Comparison of ENCODE assay signal across 21 cellular contexts in the genomic region with DNA sequence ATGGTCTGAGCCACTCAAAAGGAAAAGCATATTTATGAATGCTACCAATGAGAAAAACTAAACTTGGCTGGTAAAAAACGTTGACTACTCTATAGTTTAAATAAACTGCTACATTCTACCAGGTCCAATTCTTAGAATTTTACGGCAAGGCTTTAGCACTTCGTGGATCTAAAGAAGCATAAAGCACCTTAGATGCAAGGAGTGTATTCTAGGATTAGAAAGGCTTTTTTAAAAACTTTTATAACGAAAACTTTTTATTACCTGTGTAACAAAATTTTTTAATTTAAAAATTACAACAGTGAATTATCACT. TPM values are rescaled to one million over a fixed set of nuclear protein-coding genes. Genes with fewer than 3 reads are reported as not detected.
DNase-seq lines count a peak whose midpoint lies in the region; ATAC-seq, FAIRE-seq and TF ChIP-seq lines count a peak whose summit lies in the region.
"Had no signal": no experiment of that assay in that cellular context is flagged by ENCODE, and none has a peak within 500 bp of the region (broad histone marks: within the 10 kb centered on the region; RNA-seq: fewer than 3 reads in every experiment).

No MANE protein-coding gene starts in this region.

- no peaks in the 10 kb centered on the region for H3K27me3 ChIP-seq in CD8-positive, alpha-beta memory T cell (ENCODE audit: insufficient read depth, low read length, poor library complexity, severe bottlenecking)
- H3K27me3 ChIP-seq in Loucy (ENCODE audit: insufficient read depth, low read length, poor library complexity, severe bottlenecking): no peaks in the 10 kb centered on the region
- H3K27me3 ChIP-seq in hepatocyte: no peaks in the 10 kb centered on the region

- no peak overlapping the region for H3K4me3 Mint-ChIP-seq in CD8-positive, alpha-beta memory T cell
- peak overlapping the region; percentile 34 for H3K4me3 Mint-ChIP-seq in glutamatergic neuron (ENCODE audit: unreplicated experiment)
- H3K4me3 Mint-ChIP-seq: CD4-positive, alpha-beta memory T cell; IgD-negative memory B cell had no signal

- no peak overlapping the region for H3K4me3 ChIP-seq in CD8-positive, alpha-beta memory T cell (ENCODE audit: low read length)
- H3K4me3 ChIP-seq in HEK293 (ENCODE audit: low read depth, low read length): no peak overlapping the region
- H3K4me3 ChIP-seq in Loucy (ENCODE audit: low read length, poor library complexity, severe bottlenecking): no peak overlapping the region
- H3K4me3 ChIP-seq in hepatocyte: no peak overlapping the region

- POLR2A ChIA-PET in CD8-positive, alpha-beta memory T cell (lab: Charles Lee): no interaction called here
- POLR2A ChIA-PET in HEK293 (lab: Yijun Ruan, JAX): no interaction called here

- no peaks in the 10 kb centered on the region for H3K9me2 ChIP-seq in Loucy (replicated peaks; ENCODE audit: low read depth, low read length)
- no peaks in the 10 kb centered on the region for H3K9me2 ChIP-seq in hepatocyte (replicated peaks; ENCODE audit: insufficient read depth)

- H3K27ac Mint-ChIP-seq in CD8-positive, alpha-beta memory T cell: no peak overlapping the region
- peak overlapping the region; percentile 91 for H3K27ac Mint-ChIP-seq in glutamatergic neuron (ENCODE audit: unreplicated experiment)
- H3K27ac Mint-ChIP-seq: IgD-negative memory B cell had no signal

- H3K36me3 ChIP-seq in CD8-positive, alpha-beta memory T cell (ENCODE audit: insufficient read depth, low read length): no peaks in the 10 kb centered on the region
- no peaks in the 10 kb centered on the region for H3K36me3 ChIP-seq in HEK293 (ENCODE audit: control insufficient read depth in 2 of 2, insufficient read depth in 1 of 2, low read length in 2 of 2)
- no peaks in the 10 kb centered on the region for H3K36me3 ChIP-seq in Loucy (ENCODE audit: insufficient read depth, low read length)
- H3K36me3 ChIP-seq in hepatocyte (replicated peaks; ENCODE audit: insufficient read depth, low read depth): no peaks in the 10 kb centered on the region

- no peak overlapping the region for H3K9ac ChIP-seq in Loucy (ENCODE audit: low read depth, low read length, poor library complexity, severe bottlenecking)

- peaks cover 12% of the 10 kb centered on the region for H3K4me1 ChIP-seq in CD8-positive, alpha-beta memory T cell (ENCODE audit: insufficient read depth, low read length)
- H3K4me1 ChIP-seq in HEK293 (ENCODE audit: control insufficient read depth, insufficient read depth, low read length) (peaks cover 13% of the 10 kb centered on the region), Loucy (ENCODE audit: insufficient read depth, low read length, poor library complexity, severe bottlenecking) (peaks cover 31% of the 10 kb centered on the region), hepatocyte (ENCODE audit: insufficient read depth) (no peaks in the 10 kb centered on the region)

- FAIRE-seq in RCC 7860 (lab: Jason Lieb, UNC): no peak
- FAIRE-seq: A204.1, HepG2 had no signal

- CTCF ChIA-PET in CD8-positive, alpha-beta memory T cell (lab: Charles Lee): no interaction called here
- CTCF ChIA-PET in HEK293 (lab: Yijun Ruan, JAX): interaction anchor here (1.4 kb wide), 1 partner anchor 265 kb away, joined by 3 read pairs; no protein-coding TSS in a partner anchor

- ATAC-seq in GM18858 (IDR thresholded peaks at IDR 0.05; ENCODE audit: unreplicated experiment) (no peak), omental fat pad (ENCODE audit: low FRiP score) (no peak)
- ATAC-seq: HCT116, HepG2 had no signal

- no peaks in the 10 kb centered on the region for H3K9me3 Mint-ChIP-seq in CD8-positive, alpha-beta memory T cell
- H3K9me3 Mint-ChIP-seq in glutamatergic neuron (ENCODE audit: unreplicated experiment): peaks cover 3% of the 10 kb centered on the region
- H3K9me3 Mint-ChIP-seq: CD4-positive, alpha-beta memory T cell; IgD-negative memory B cell had no signal

- H3K27me3 Mint-ChIP-seq in CD8-positive, alpha-beta memory T cell: no peaks in the 10 kb centered on the region
- H3K27me3 Mint-ChIP-seq in glutamatergic neuron (ENCODE audit: unreplicated experiment): no peaks in the 10 kb centered on the region
- H3K27me3 Mint-ChIP-seq: CD4-positive, alpha-beta memory T cell; IgD-negative memory B cell had no signal

- H3K27ac ChIP-seq in CD8-positive, alpha-beta memory T cell (ENCODE audit: low read depth, low read length): peak overlapping the region; percentile 20
- H3K27ac ChIP-seq in HEK293 (ENCODE audit: extremely low read depth, low read depth, low read length) (no peak overlapping the region), hepatocyte (no peak overlapping the region)
- H3K27ac ChIP-seq: C4-2B had no signal

- TF ChIP-seq CTCF in HEK293 (tag by site-specific recombination; IDR thresholded peaks at IDR 0.05): no peak
- TF ChIP-seq CTCF in Loucy (conservative IDR thresholded peaks at IDR 0.05; ENCODE audit: low read length): no peak
- no peak for TF ChIP-seq CTCF in glutamatergic neuron (IDR thresholded peaks at IDR 0.05; ENCODE audit: partially characterized antibody, unreplicated experiment)
- no peak for TF ChIP-seq CTCF in omental fat pad (IDR thresholded peaks at IDR 0.05)
- TF ChIP-seq CTCF in hepatocyte (IDR thresholded peaks at IDR 0.05; ENCODE audit: poor library complexity): no peak

- no peaks in the 10 kb centered on the region for H3F3A ChIP-seq in Loucy (ENCODE audit: low read depth)

- H2AFZ ChIP-seq in Loucy (ENCODE audit: low read length) (no peak overlapping the region), hepatocyte (no peak overlapping the region)

- peaks cover 0 to 5% (median 0%) of the 10 kb centered on the region in 3 donors for H3K36me3 Mint-ChIP-seq in CD8-positive, alpha-beta memory T cell
- no peaks in the 10 kb centered on the region for H3K36me3 Mint-ChIP-seq in glutamatergic neuron (ENCODE audit: unreplicated experiment)

- H3K4me1 Mint-ChIP-seq in CD8-positive, alpha-beta memory T cell: peaks cover 23 to 60% (median 47%) of the 10 kb centered on the region in 3 donors
- H3K4me1 Mint-ChIP-seq in glutamatergic neuron (ENCODE audit: low read depth, unreplicated experiment): peaks cover 33% of the 10 kb centered on the region

- H3K79me2 ChIP-seq in Loucy (ENCODE audit: insufficient read depth, low read length) (peaks cover 90% of the 10 kb centered on the region), hepatocyte (peaks cover 100% of the 10 kb centered on the region)

- H4K20me1 ChIP-seq in Loucy (ENCODE audit: insufficient read depth, low read length, poor library complexity, severe bottlenecking) (peaks cover 36% of the 10 kb centered on the region), hepatocyte (ENCODE audit: insufficient read depth, poor library complexity, severe bottlenecking) (peaks cover 70% of the 10 kb centered on the region)

- 82% methylated on average over 4 of the region's 4 CpGs for WGBS in hepatocyte (ENCODE audit: low lambda C conversion rate, missing lambda C conversion rate)

- no peaks in the 10 kb centered on the region for H3K9me3 ChIP-seq in CD8-positive, alpha-beta memory T cell (ENCODE audit: low read length)
- H3K9me3 ChIP-seq in HEK293 (ENCODE audit: control insufficient read depth, insufficient read depth, low read depth, low read length): no peaks in the 10 kb centered on the region
- no peaks in the 10 kb centered on the region for H3K9me3 ChIP-seq in Loucy (ENCODE audit: insufficient read depth, low read depth, low read length)
- no peaks in the 10 kb centered on the region for H3K9me3 ChIP-seq in hepatocyte (ENCODE audit: low read depth)

- DNase-seq in CD8-positive, alpha-beta memory T cell: no peak
- no peak for DNase-seq in glutamatergic neuron
- no peak for DNase-seq in RCC 7860 (ENCODE audit: low spot score)
- DNase-seq in omental fat pad (ENCODE audit: low spot score): no peak
- no peak for DNase-seq in hepatocyte (ENCODE audit: low spot score)
- DNase-seq: ACHN; Calu3; CD4-positive, alpha-beta memory T cell; DMS79 treated with DMSO at 0.1 percent for 48 hours; GF-D8; GOT3; H7; KG1 had no signal

- H3K4me2 ChIP-seq in Loucy (ENCODE audit: low read depth, low read length, poor library complexity, severe bottlenecking): peak overlapping the region; percentile 33
- H3K4me2 ChIP-seq in hepatocyte: no peak overlapping the region

TF ChIP-seq in HEK293, 187 proteins besides CTCF, POLR2A, EP300 and RAD21:
- TF ChIP-seq, protein P1, sequence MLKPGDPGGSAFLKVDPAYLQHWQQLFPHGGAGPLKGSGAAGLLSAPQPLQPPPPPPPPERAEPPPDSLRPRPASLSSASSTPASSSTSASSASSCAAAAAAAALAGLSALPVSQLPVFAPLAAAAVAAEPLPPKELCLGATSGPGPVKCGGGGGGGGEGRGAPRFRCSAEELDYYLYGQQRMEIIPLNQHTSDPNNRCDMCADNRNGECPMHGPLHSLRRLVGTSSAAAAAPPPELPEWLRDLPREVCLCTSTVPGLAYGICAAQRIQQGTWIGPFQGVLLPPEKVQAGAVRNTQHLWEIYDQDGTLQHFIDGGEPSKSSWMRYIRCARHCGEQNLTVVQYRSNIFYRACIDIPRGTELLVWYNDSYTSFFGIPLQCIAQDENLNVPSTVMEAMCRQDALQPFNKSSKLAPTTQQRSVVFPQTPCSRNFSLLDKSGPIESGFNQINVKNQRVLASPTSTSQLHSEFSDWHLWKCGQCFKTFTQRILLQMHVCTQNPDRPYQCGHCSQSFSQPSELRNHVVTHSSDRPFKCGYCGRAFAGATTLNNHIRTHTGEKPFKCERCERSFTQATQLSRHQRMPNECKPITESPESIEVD (tag by site-specific recombination; IDR thresholded peaks at IDR 0.05): peak; percentile 62
- TF ChIP-seq KLF16 (tag by site-specific recombination; IDR thresholded peaks at IDR 0.05) (no peak), ZNF664 (tag by site-specific recombination; IDR thresholded peaks at IDR 0.05) (peak; percentile 84)

RNA-seq across cellular contexts. Expression of a gene that starts 13.9 kb away (rescaled TPM):
- total RNA-seq in CD8-positive, alpha-beta memory T cell: 10 to 100 TPM; 30.5 to 33.5 TPM
- polyA plus RNA-seq in CD8-positive, alpha-beta memory T cell: 14.1 TPM
- total RNA-seq in glutamatergic neuron (ENCODE audit: unreplicated experiment): 71.1 TPM
- 10 to 100 TPM; 16.1 to 73.0 (median 22.1) TPM for total RNA-seq in omental fat pad
- 27.7 and 30.4 TPM in 2 replicates for total RNA-seq in hepatocyte
- polyA plus RNA-seq in hepatocyte: 20.5 and 24.6 TPM in 2 replicates
